Comparison of ENCODE assay signal across 17 cellular contexts in genomic region chr11:8249482-8249881, GRCh38. TPM values are rescaled to one million over a fixed set of nuclear protein-coding genes. Genes with fewer than 3 reads are reported as not detected.
DNase-seq lines count a peak whose midpoint lies in the region; ATAC-seq and TF ChIP-seq lines count a peak whose summit lies in the region.
"Had no signal": no experiment of that assay in that cellular context is flagged by ENCODE, and none has a peak within 500 bp of the region (broad histone marks: within the 10 kb centered on the region; RNA-seq: fewer than 3 reads in every experiment).

No MANE protein-coding gene starts in this region.

- TF ChIP-seq CTCF in CD14-positive monocyte (IDR thresholded peaks at IDR 0.05), result no peak
- TF ChIP-seq CTCF in upper lobe of right lung (IDR thresholded peaks at IDR 0.05), result no peak

- H3K4me1 Mint-ChIP-seq in CD14-positive monocyte (no peaks in the 10 kb centered on the region), immature natural killer cell (no peaks in the 10 kb centered on the region)
- H3K4me1 Mint-ChIP-seq in activated CD4-positive, alpha-beta memory T cell treated with anti-CD3 and anti-CD28 coated beads, Interleukin-2, amount 10 ng/mL, durations not matched to agents 7 days and 5 days, result no peaks in the 10 kb centered on the region

- peaks cover 0 to 6% (median 0%) of the 10 kb centered on the region in 3 donors for H3K27me3 Mint-ChIP-seq in CD14-positive monocyte (ENCODE audit: low read depth in 3 of 3)
- peaks cover 0 to 7% (median 5%) of the 10 kb centered on the region in 3 donors for H3K27me3 Mint-ChIP-seq in immature natural killer cell (ENCODE audit: low read depth in 3 of 3)
- peaks cover 7% of the 10 kb centered on the region for H3K27me3 Mint-ChIP-seq in activated CD4-positive, alpha-beta memory T cell treated with anti-CD3 and anti-CD28 coated beads, Interleukin-2, amount 10 ng/mL, durations not matched to agents 7 days and 5 days

- DNase-seq in CD14-positive monocyte (ENCODE audit: low spot score), result peak; percentile 22
- DNase-seq in ecto neural progenitor cell (ENCODE audit: low spot score), result peak; percentile 15
- peak; percentile 53 for DNase-seq in mesenteric fat pad (ENCODE audit: low spot score)
- peak; percentile 31 for DNase-seq in upper lobe of right lung
- DNase-seq in immature natural killer cell, result no peak
- DNase-seq in activated CD4-positive, alpha-beta memory T cell treated with anti-CD3 and anti-CD28 coated beads, Interleukin-2, amount 10 ng/mL, durations not matched to agents 7 days and 5 days, result no peak
- no peak for DNase-seq in NCI-H146 treated with DMSO at 0.1 percent for 48 hours (lab: John Stamatoyannopoulos, UW; ENCODE audit: unreplicated experiment)
- DNase-seq: 8988T, Calu3, DMS 273 treated with DMSO at 0.1 percent for 48 hours, H7 had no signal

- H3K27ac ChIP-seq in upper lobe of right lung, result no peak overlapping the region
- H3K27ac ChIP-seq: BLaER1 treated with 17β-estradiol and CSF1 and Interleukin-3, amounts not matched to agents 10 nM and 100 nM had no signal

- H3K27ac Mint-ChIP-seq in CD14-positive monocyte, result no peak overlapping the region
- no peak overlapping the region for H3K27ac Mint-ChIP-seq in immature natural killer cell
- no peak overlapping the region for H3K27ac Mint-ChIP-seq in activated CD4-positive, alpha-beta memory T cell treated with anti-CD3 and anti-CD28 coated beads, Interleukin-2, amount 10 ng/mL, durations not matched to agents 7 days and 5 days
- H3K27ac Mint-ChIP-seq: CD4-positive, alpha-beta T cell; GM23338; IgD-negative memory B cell had no signal

- no peak for ATAC-seq in upper lobe of right lung
- ATAC-seq: GM23338 had no signal

- no peaks in the 10 kb centered on the region for H3K27me3 ChIP-seq in upper lobe of right lung
- H3K27me3 ChIP-seq: BLaER1 treated with 17β-estradiol and CSF1 and Interleukin-3, amounts not matched to agents 10 nM and 100 nM had no signal

- H3K4me3 Mint-ChIP-seq in CD14-positive monocyte (no peak overlapping the region), immature natural killer cell (no peak overlapping the region)
- no peak overlapping the region for H3K4me3 Mint-ChIP-seq in activated CD4-positive, alpha-beta memory T cell treated with anti-CD3 and anti-CD28 coated beads, Interleukin-2, amount 10 ng/mL, durations not matched to agents 7 days and 5 days
- H3K4me3 Mint-ChIP-seq: CD4-positive, alpha-beta T cell; GM23338; IgD-negative memory B cell had no signal

- no peaks in the 10 kb centered on the region for H3K4me1 ChIP-seq in upper lobe of right lung
- H3K4me1 ChIP-seq: BLaER1 treated with 17β-estradiol and CSF1 and Interleukin-3, amounts not matched to agents 10 nM and 100 nM had no signal

- POLR2A ChIA-PET in activated CD4-positive, alpha-beta memory T cell treated with anti-CD3 and anti-CD28 coated beads, Interleukin-2, amount 10 ng/mL, durations not matched to agents 7 days and 5 days (lab: Charles Lee), result no interaction called here

- no peaks in the 10 kb centered on the region for H3K9me3 ChIP-seq in upper lobe of right lung
- H3K9me3 ChIP-seq: BLaER1 treated with 17β-estradiol and CSF1 and Interleukin-3, amounts not matched to agents 10 nM and 100 nM had no signal

- H3K4me3 ChIP-seq in upper lobe of right lung, result no peak overlapping the region
- H3K4me3 ChIP-seq: BLaER1 treated with 17β-estradiol and CSF1 and Interleukin-3, amounts not matched to agents 10 nM and 100 nM; GM23338 had no signal

- CTCF ChIA-PET in activated CD4-positive, alpha-beta memory T cell treated with anti-CD3 and anti-CD28 coated beads, Interleukin-2, amount 10 ng/mL, durations not matched to agents 7 days and 5 days (lab: Charles Lee), result interaction anchor here (1.2 to 2.2 kb wide), 2 partner anchors 13 to 14 kb away, joined by 3 to 6 read pairs; partner anchors contain the start of gene LMO1

- H3K36me3 Mint-ChIP-seq in CD14-positive monocyte (no peaks in the 10 kb centered on the region), immature natural killer cell (no peaks in the 10 kb centered on the region)
- no peaks in the 10 kb centered on the region for H3K36me3 Mint-ChIP-seq in activated CD4-positive, alpha-beta memory T cell treated with anti-CD3 and anti-CD28 coated beads, Interleukin-2, amount 10 ng/mL, durations not matched to agents 7 days and 5 days (ENCODE audit: low read depth)
- H3K36me3 Mint-ChIP-seq: IgD-negative memory B cell had no signal

- intact Hi-C loops in CD14-positive monocyte (cut with micrococcal nuclease) (no loop called here), upper lobe of right lung (cut with DNase I) (no loop called here)

- no peaks in the 10 kb centered on the region for H3K36me3 ChIP-seq in upper lobe of right lung
- H3K36me3 ChIP-seq: BLaER1 treated with 17β-estradiol and CSF1 and Interleukin-3, amounts not matched to agents 10 nM and 100 nM had no signal

- no peaks in the 10 kb centered on the region for H3K9me3 Mint-ChIP-seq in CD14-positive monocyte
- no peaks in the 10 kb centered on the region for H3K9me3 Mint-ChIP-seq in immature natural killer cell
- H3K9me3 Mint-ChIP-seq in activated CD4-positive, alpha-beta memory T cell treated with anti-CD3 and anti-CD28 coated beads, Interleukin-2, amount 10 ng/mL, durations not matched to agents 7 days and 5 days, result no peaks in the 10 kb centered on the region
- H3K9me3 Mint-ChIP-seq: CD4-positive, alpha-beta T cell; GM23338; IgD-negative memory B cell had no signal

RNA-seq across cellular contexts. Expression of gene LMO1, which starts 14.2 kb away (rescaled TPM):
- not detected for polyA plus RNA-seq in CD14-positive monocyte
- not detected for total RNA-seq in mesenteric fat pad
- total RNA-seq in upper lobe of right lung, result not detected
- not detected for polyA plus RNA-seq in immature natural killer cell
- total RNA-seq in activated CD4-positive, alpha-beta memory T cell treated with anti-CD3 and anti-CD28 coated beads, Interleukin-2, amount 10 ng/mL, durations not matched to agents 7 days and 5 days, result not detected
- total RNA-seq: Calu3; CD4-positive, alpha-beta T cell; Daoy; GM23338; HT-29 had no signal
- polyA plus RNA-seq: IgD-negative memory B cell had no signal

Comparison
In these comparisons a context has a peak if more than half of its experiments do, and no peak if none do; other contexts are left out.
1. DNase-seq: peak in CD14-positive monocyte (single experiment), ecto neural progenitor cell (single experiment), mesenteric fat pad (single experiment) and upper lobe of right lung (single experiment); none in immature natural killer cell (0 of 3), activated CD4-positive, alpha-beta memory T cell treated with anti-CD3 and anti-CD28 coated beads, Interleukin-2, amount 10 ng/mL, durations not matched to agents 7 days and 5 days (single experiment) and NCI-H146 treated with DMSO at 0.1 percent for 48 hours (single experiment).